ENCODE assay signal across 19 cellular contexts in genomic region chr10:69466158-69466490, GRCh38. TPM values are rescaled to one million over a fixed set of nuclear protein-coding genes. Genes with fewer than 3 reads are reported as not detected.
A peak's percentile ranks its signal among the peaks of the same experiment; 100 is the strongest.
DNase-seq lines count a peak whose midpoint lies in the region; ATAC-seq and TF ChIP-seq lines count a peak whose summit lies in the region.
"Had no signal": no experiment of that assay in that cellular context is flagged by ENCODE, and none has a peak within 500 bp of the region (broad histone marks: within the 10 kb centered on the region; RNA-seq: fewer than 3 reads in every experiment).

No MANE protein-coding gene starts in this region.

- H3K9me3 ChIP-seq in left ventricle myocardium inferior (replicated peaks) = no peaks in the 10 kb centered on the region
- H3K9me3 ChIP-seq in right cardiac atrium (ENCODE audit: control insufficient read depth, low read length) = no peaks in the 10 kb centered on the region
- no peaks in the 10 kb centered on the region for H3K9me3 ChIP-seq in esophagus muscularis mucosa
- H3K9me3 ChIP-seq in gastrocnemius medialis = no peaks in the 10 kb centered on the region
- H3K9me3 ChIP-seq in vagina = no peaks in the 10 kb centered on the region
- H3K9me3 ChIP-seq: body of pancreas, left lung had no signal

- POLR2A ChIA-PET in WTC11 (lab: Charles Lee) = no interaction called here

- TF ChIP-seq CTCF in left ventricle myocardium inferior (IDR thresholded peaks at IDR 0.05; ENCODE audit: borderline replicate concordance) = no peak
- TF ChIP-seq CTCF in esophagus muscularis mucosa (IDR thresholded peaks at IDR 0.05) = no peak
- no peak for TF ChIP-seq CTCF in gastrocnemius medialis (IDR thresholded peaks at IDR 0.05 in 4 of 5, conservative IDR thresholded peaks at IDR 0.05 in 1 of 5)
- no peak for TF ChIP-seq CTCF in vagina (IDR thresholded peaks at IDR 0.05)
- no peak for TF ChIP-seq CTCF in WTC11 (IDR thresholded peaks at IDR 0.05)

- H3K36me3 ChIP-seq in left ventricle myocardium inferior (no peaks in the 10 kb centered on the region), esophagus muscularis mucosa (no peaks in the 10 kb centered on the region), gastrocnemius medialis (no peaks in the 10 kb centered on the region), vagina (no peaks in the 10 kb centered on the region)
- H3K36me3 ChIP-seq: left lung had no signal

- no peaks in the 10 kb centered on the region for H3K27me3 ChIP-seq in left ventricle myocardium inferior (ENCODE audit: low read depth)
- no peaks in the 10 kb centered on the region for H3K27me3 ChIP-seq in right cardiac atrium (ENCODE audit: control insufficient read depth, insufficient read depth)
- H3K27me3 ChIP-seq in esophagus muscularis mucosa = no peaks in the 10 kb centered on the region
- no peaks in the 10 kb centered on the region for H3K27me3 ChIP-seq in gastrocnemius medialis
- H3K27me3 ChIP-seq in vagina = no peaks in the 10 kb centered on the region
- H3K27me3 ChIP-seq: body of pancreas, left lung had no signal

- intact Hi-C loops in left ventricle myocardium inferior (cut with micrococcal nuclease) = no loop called here
- intact Hi-C loops in right cardiac atrium (cut with DNase I) = no loop called here
- intact Hi-C loops in esophagus muscularis mucosa (cut with DNase I) = no loop called here
- intact Hi-C loops in gastrocnemius medialis (cut with DNase I; ENCODE audit: low total_unique reads) = no loop called here
- intact Hi-C loops in vagina (cut with DNase I) = no loop called here

- H3K27ac ChIP-seq in left ventricle myocardium inferior (replicated peaks) (peak overlapping the region; percentile 91), right cardiac atrium (ENCODE audit: low read length) (no peak overlapping the region), esophagus muscularis mucosa (replicated peaks in 1 of 4) (peak overlapping the region; percentile 85 to 92 (median 90)), gastrocnemius medialis (peak overlapping the region; percentile 84 to 95 (median 88)), vagina (peak overlapping the region; percentile 29)

- no peaks in the 10 kb centered on the region for H3K27me3 Mint-ChIP-seq in WTC11 (ENCODE audit: low read depth)
- H3K27me3 Mint-ChIP-seq: CD4-positive, alpha-beta T cell had no signal

- WGBS in right cardiac atrium = 35% methylated on average over 5 of the region's 5 CpGs
- WGBS in esophagus muscularis mucosa = 54% methylated on average over 5 of the region's 5 CpGs

- in situ Hi-C loops in gastrocnemius medialis (cut with MboI; ENCODE audit: low sequenced_read_pairs in 4 of 4) = no loop called here

- H3K4me3 Mint-ChIP-seq in WTC11 = no peak overlapping the region
- H3K4me3 Mint-ChIP-seq: activated B cell treated with CpG ODN at 0.5 μM for 24 hours; CD4-positive, alpha-beta T cell had no signal

- no peaks in the 10 kb centered on the region for H3K9me3 Mint-ChIP-seq in WTC11
- H3K9me3 Mint-ChIP-seq: activated B cell treated with CpG ODN at 0.5 μM for 24 hours; CD4-positive, alpha-beta T cell had no signal

- H3K27ac Mint-ChIP-seq in WTC11 = no peak overlapping the region
- H3K27ac Mint-ChIP-seq: activated B cell treated with CpG ODN at 0.5 μM for 24 hours; CD4-positive, alpha-beta T cell had no signal

- no peak for TF ChIP-seq POLR2A in esophagus muscularis mucosa (IDR thresholded peaks at IDR 0.05; ENCODE audit: low read depth)
- TF ChIP-seq POLR2A in gastrocnemius medialis (IDR thresholded peaks at IDR 0.05) = no peak
- no peak for TF ChIP-seq POLR2A in vagina (IDR thresholded peaks at IDR 0.05)

- DNase-seq in left ventricle myocardium inferior (no peak), right cardiac atrium (no peak), esophagus muscularis mucosa (ENCODE audit: extremely low spot score) (no peak), gastrocnemius medialis (no peak), vagina (ENCODE audit: extremely low spot score in 2 of 2) (no peak), WTC11 (ENCODE audit: low spot score) (no peak)
- DNase-seq: activated B cell treated with CpG ODN at 0.5 μM for 24 hours; body of pancreas; CD4-positive, alpha-beta T cell; left lung; NCI-H1694; retina; SHP77 treated with DMSO at 0.1 percent for 48 hours had no signal

- H3K4me1 ChIP-seq in left ventricle myocardium inferior (peaks cover 87% of the 10 kb centered on the region), right cardiac atrium (ENCODE audit: control insufficient read depth, insufficient read depth, low read length) (peaks cover 10% of the 10 kb centered on the region), esophagus muscularis mucosa (peaks cover 72 to 98% (median 91%) of the 10 kb centered on the region in 4 donors), gastrocnemius medialis (peaks cover 73 to 80% of the 10 kb centered on the region in 2 donors), vagina (peaks cover 30% of the 10 kb centered on the region)

- H3K36me3 Mint-ChIP-seq in WTC11 = no peaks in the 10 kb centered on the region

- ATAC-seq in right cardiac atrium (no peak), gastrocnemius medialis (no peak), HG02642 (IDR thresholded peaks at IDR 0.05; ENCODE audit: poor library complexity, unreplicated experiment) (no peak), WTC11 (no peak), HG03175 (IDR thresholded peaks at IDR 0.05; ENCODE audit: unreplicated experiment) (no peak)
- ATAC-seq: body of pancreas, K562 had no signal

- H3K4me1 Mint-ChIP-seq in WTC11 = peaks cover 14% of the 10 kb centered on the region
- H3K4me1 Mint-ChIP-seq: activated B cell treated with CpG ODN at 0.5 μM for 24 hours had no signal

- H3K4me3 ChIP-seq in left ventricle myocardium inferior = no peak overlapping the region
- no peak overlapping the region for H3K4me3 ChIP-seq in right cardiac atrium (ENCODE audit: low read length)
- no peak overlapping the region for H3K4me3 ChIP-seq in esophagus muscularis mucosa
- H3K4me3 ChIP-seq in gastrocnemius medialis = no peak overlapping the region
- H3K4me3 ChIP-seq in vagina = no peak overlapping the region
- H3K4me3 ChIP-seq: body of pancreas, GM12878, K562, left lung had no signal

- CTCF ChIA-PET in WTC11 (lab: Charles Lee) = interaction anchor here (0.6 to 6.1 kb wide), 5 partner anchors 15 to 197 kb away, joined by 3 to 55 read pairs (median 4); partner anchors contain the start of gene TSPAN15

- no peak for TF ChIP-seq EP300 in esophagus muscularis mucosa (IDR thresholded peaks at IDR 0.05)

TF ChIP-seq in WTC11, 78 proteins besides CTCF, POLR2A, EP300 and RAD21:
- TF ChIP-seq ZNF532 (CRISPR knock-in tag; IDR thresholded peaks at IDR 0.05; ENCODE audit: borderline replicate concordance) = no peak
- TF ChIP-seq HMGXB4 (CRISPR knock-in tag; IDR thresholded peaks at IDR 0.05) = no peak
- no peak for TF ChIP-seq CBFB (CRISPR knock-in tag; IDR thresholded peaks at IDR 0.05; ENCODE audit: low read depth)
- no peak for TF ChIP-seq PRRX2 (CRISPR knock-in tag; IDR thresholded peaks at IDR 0.05)
- TF ChIP-seq TEAD4 (CRISPR knock-in tag; IDR thresholded peaks at IDR 0.05) = no peak

RNA-seq across cellular contexts. Expression of gene TSPAN15, which starts 14.9 kb away (rescaled TPM):
- total RNA-seq in left ventricle myocardium inferior (6.8 TPM), right cardiac atrium (1 to 10 TPM; 5.3 to 8.7 (median 7.4) TPM), esophagus muscularis mucosa (10 to 100 TPM; 40.3 to 59.4 (median 53.5) TPM), gastrocnemius medialis (10 to 100 TPM in 2 of 4 donors, 1 to 10 TPM in 2; 7.9 to 21.0 (median 11.8) TPM), vagina (26.5 TPM), WTC11 (2021) (8.3 to 10.4 TPM (median 10.1 TPM) in 3 replicates)
- polyA plus RNA-seq in right cardiac atrium = 11.5 TPM
- total RNA-seq: H4 had no signal

RNA-seq across cellular contexts. Expression of gene TACR2, which starts 49.4 kb away (rescaled TPM):
- not detected for total RNA-seq in left ventricle myocardium inferior
- total RNA-seq in right cardiac atrium = under 1 TPM; 0.26 to 0.53 (median 0.37) TPM
- polyA plus RNA-seq in right cardiac atrium = 0.27 TPM
- total RNA-seq in esophagus muscularis mucosa = 10 to 100 TPM; 51.4 to 72.6 (median 68.1) TPM
- under 1 TPM in 2 of 4 donors, not detected in 2; 0.36 to 0.49 TPM for total RNA-seq in gastrocnemius medialis
- total RNA-seq in vagina = 6.1 TPM
- total RNA-seq in WTC11 (2021) = 0.20 TPM in 1 of 3 replicates, not detected in the others
- total RNA-seq: activated B cell treated with CpG ODN at 0.5 μM for 24 hours; activated CD8-positive, alpha-beta memory T cell treated with anti-CD3 and anti-CD28 coated beads for 36 hours; CD4-positive, alpha-beta T cell; GM12878; H4; K562 had no signal
- polyA plus RNA-seq: K562 had no signal
